In genomic region chr14:89628521-89628920, GRCh38 we compare ENCODE assay signal across 21 cellular contexts.
A peak's percentile ranks its signal among the peaks of the same experiment; 100 is the strongest.
DNase-seq lines count a peak whose midpoint lies in the region; ATAC-seq and TF ChIP-seq lines count a peak whose summit lies in the region.
"Had no signal": no experiment of that assay in that cellular context is flagged by ENCODE, and none has a peak within 500 bp of the region (broad histone marks: within the 10 kb centered on the region; RNA-seq: fewer than 3 reads in every experiment).

No MANE protein-coding gene starts in this region.

- H3K4me3 ChIP-seq in BLaER1 (no peak overlapping the region), lung (peak overlapping the region; percentile 33)
- H3K4me3 ChIP-seq in effector memory CD4-positive, alpha-beta T cell (ENCODE audit: insufficient read depth, low read depth, low read length, poor library complexity, severe bottlenecking) = no peak overlapping the region
- H3K4me3 ChIP-seq: GM23338, Peyer's patch, SJSA1 had no signal

- H3K27ac ChIP-seq in BLaER1 = no peak overlapping the region
- H3K27ac ChIP-seq in lung (ENCODE audit: low read depth in 1 of 2, low read length in 1 of 2) = no peak overlapping the region
- H3K27ac ChIP-seq in effector memory CD4-positive, alpha-beta T cell (ENCODE audit: insufficient read depth, low read length, poor library complexity, severe bottlenecking) = no peak overlapping the region
- H3K27ac ChIP-seq: 22Rv1, Peyer's patch, SJSA1 had no signal

- WGBS in lung, 2 donors = 88 to 97% methylated on average over 4 of the region's 4 CpGs

- H3K27me3 ChIP-seq in BLaER1 (no peaks in the 10 kb centered on the region), lung (ENCODE audit: control insufficient read depth, insufficient read depth) (no peaks in the 10 kb centered on the region)
- H3K27me3 ChIP-seq in effector memory CD4-positive, alpha-beta T cell (replicated peaks; ENCODE audit: control insufficient read depth, insufficient read depth, low read length, poor library complexity, severe bottlenecking) = no peaks in the 10 kb centered on the region
- H3K27me3 ChIP-seq: Peyer's patch, SJSA1 had no signal

- H3K9ac ChIP-seq in BLaER1 = no peak overlapping the region

- ATAC-seq in lung (ENCODE audit: insufficient read depth, low FRiP score) (no peak), HG02973 (IDR thresholded peaks at IDR 0.05; ENCODE audit: unreplicated experiment) (no peak)
- ATAC-seq: GM23338, HCT116 had no signal

- H3K9me3 ChIP-seq in BLaER1 (peaks cover 25% of the 10 kb centered on the region), lung (ENCODE audit: control insufficient read depth in 2 of 2, insufficient read depth in 1 of 2, low read length in 1 of 2) (no peaks in the 10 kb centered on the region)
- no peaks in the 10 kb centered on the region for H3K9me3 ChIP-seq in effector memory CD4-positive, alpha-beta T cell (ENCODE audit: control insufficient read depth, low read length)
- H3K9me3 ChIP-seq: Caco-2, Peyer's patch, SJSA1 had no signal

- TF ChIP-seq CTCF in lung (IDR thresholded peaks at IDR 0.05; ENCODE audit: control extremely low read depth, extremely low read depth) = no peak

- DNase-seq in NCI-H1105 treated with DMSO at 0.1 percent for 48 hours (lab: John Stamatoyannopoulos, UW) (peak; percentile 8), NCI-H1105 (lab: John Stamatoyannopoulos, UW) (no peak), NCI-H510A (lab: John Stamatoyannopoulos, UW) (peak; percentile 25), lung (ENCODE audit: low spot score) (no peak)
- DNase-seq in effector memory CD4-positive, alpha-beta T cell = no peak
- DNase-seq in stimulated activated CD4-positive, alpha-beta T cell treated with anti-CD3 and anti-CD28 coated beads, Interleukin-4, amount 100 ng/mL, for 1 hour = no peak
- DNase-seq: AML-193; Caco-2; GF-D8; MM.1S; NCI-H1694 treated with DMSO at 0.1 percent for 48 hours; NCI-H226; NCI-H69; NK-92 treated with Interleukin-12 subunit alpha and Interleukin-12 subunit beta, amount 100 ng/mL, for 24 hours; Peyer's patch had no signal

- no peaks in the 10 kb centered on the region for H4K20me1 ChIP-seq in BLaER1

- H3K4me1 ChIP-seq in BLaER1 (peaks cover 37% of the 10 kb centered on the region), lung (ENCODE audit: control insufficient read depth in 2 of 2, insufficient read depth in 2 of 2, low read length in 2 of 2) (peaks cover 0 to 4% of the 10 kb centered on the region in 2 donors)
- H3K4me1 ChIP-seq in effector memory CD4-positive, alpha-beta T cell (ENCODE audit: control insufficient read depth, insufficient read depth, low read length, poor library complexity, severe bottlenecking) = peaks cover 2% of the 10 kb centered on the region
- H3K4me1 ChIP-seq: Caco-2 had no signal

- H3K36me3 ChIP-seq in BLaER1 (no peaks in the 10 kb centered on the region), lung (ENCODE audit: control insufficient read depth in 2 of 2, insufficient read depth in 2 of 2, low read length in 2 of 2) (no peaks in the 10 kb centered on the region)
- H3K36me3 ChIP-seq in effector memory CD4-positive, alpha-beta T cell (ENCODE audit: control insufficient read depth, insufficient read depth, low read length) = no peaks in the 10 kb centered on the region
- H3K36me3 ChIP-seq: Peyer's patch, SJSA1 had no signal

- H3K4me2 ChIP-seq in BLaER1 = peak overlapping the region; percentile 52
- H3K4me2 ChIP-seq: GM23338 had no signal

Comparison
In these comparisons a context has a peak if more than half of its experiments do, and no peak if none do; other contexts are left out.
1. DNase-seq: peak in NCI-H1105 treated with DMSO at 0.1 percent for 48 hours (single experiment) and NCI-H510A (single experiment); none in NCI-H1105 (single experiment), lung (single experiment), effector memory CD4-positive, alpha-beta T cell (0 of 3) and stimulated activated CD4-positive, alpha-beta T cell treated with anti-CD3 and anti-CD28 coated beads, Interleukin-4, amount 100 ng/mL, for 1 hour (single experiment).